10 cellular contexts compared by ENCODE assay signal in the genomic region with DNA sequence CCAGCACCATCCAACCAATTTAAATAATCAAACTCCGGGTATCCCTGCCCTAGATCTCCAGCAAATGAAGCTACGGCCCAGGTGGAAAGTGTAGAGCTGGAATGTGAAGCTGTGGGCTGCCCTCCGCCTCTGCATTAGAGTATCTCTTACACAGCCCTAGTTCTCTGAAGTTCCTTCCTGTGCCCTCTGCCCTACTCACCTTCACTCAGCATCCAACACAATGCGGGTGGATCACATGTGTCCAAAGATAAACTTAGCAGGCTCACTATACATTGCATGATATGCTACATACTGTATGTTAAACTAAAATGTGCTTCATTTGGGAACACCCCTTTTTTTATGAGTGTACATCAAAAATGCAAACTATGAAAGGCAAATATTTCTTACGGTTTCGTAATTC.
DNase-seq lines count a peak whose midpoint lies in the region; ATAC-seq and TF ChIP-seq lines count a peak whose summit lies in the region.
"Had no signal": no experiment of that assay in that cellular context is flagged by ENCODE, and none has a peak within 500 bp of the region (broad histone marks: within the 10 kb centered on the region; RNA-seq: fewer than 3 reads in every experiment).

No MANE protein-coding gene starts in this region.

- no peaks in the 10 kb centered on the region for H3K9me3 ChIP-seq in mucosa of descending colon
- no peaks in the 10 kb centered on the region for H3K9me3 ChIP-seq in right atrium auricular region

- no peaks in the 10 kb centered on the region for H3K27me3 ChIP-seq in right atrium auricular region

- no peak for TF ChIP-seq CTCF in mucosa of descending colon (IDR thresholded peaks at IDR 0.05)
- TF ChIP-seq CTCF in right atrium auricular region (IDR thresholded peaks at IDR 0.05) = no peak

- H3K4me1 ChIP-seq in mucosa of descending colon (ENCODE audit: low read depth) (no peaks in the 10 kb centered on the region), right atrium auricular region (no peaks in the 10 kb centered on the region)

- ATAC-seq in GM18861 (IDR thresholded peaks at IDR 0.05; ENCODE audit: unreplicated experiment) (peak; percentile 5), HG02610 (IDR thresholded peaks at IDR 0.05; ENCODE audit: unreplicated experiment) (peak; percentile 21), SK-N-SH treated with all-trans-retinoic acid at 6 μM for 48 hours (peak; percentile 41), mucosa of descending colon (peak; percentile 64), GM21717 (IDR thresholded peaks at IDR 0.05; ENCODE audit: unreplicated experiment) (no peak)

- no peak overlapping the region for H3K4me3 ChIP-seq in mucosa of descending colon
- H3K4me3 ChIP-seq in right atrium auricular region = no peak overlapping the region

- H3K27ac ChIP-seq in right atrium auricular region = no peak overlapping the region

- no peak for DNase-seq in mucosa of descending colon
- DNase-seq in right atrium auricular region (ENCODE audit: low spot score) = no peak
- DNase-seq in NCI-H2029 (lab: John Stamatoyannopoulos, UW) = no peak
- DNase-seq in SIG-M5 (lab: John Stamatoyannopoulos, UW) = no peak
- DNase-seq: activated gamma-delta T cell, posterior cingulate gyrus had no signal

- H3K36me3 ChIP-seq in mucosa of descending colon (ENCODE audit: low read depth) (no peaks in the 10 kb centered on the region), right atrium auricular region (no peaks in the 10 kb centered on the region)

- intact Hi-C loops in mucosa of descending colon (cut with DNase I, micrococcal nuclease) = no loop called here

TF ChIP-seq in SK-N-SH treated with all-trans-retinoic acid at 6 μM for 48 hours, 23 proteins besides CTCF, POLR2A, EP300 and RAD21:
- TF ChIP-seq, protein P1, sequence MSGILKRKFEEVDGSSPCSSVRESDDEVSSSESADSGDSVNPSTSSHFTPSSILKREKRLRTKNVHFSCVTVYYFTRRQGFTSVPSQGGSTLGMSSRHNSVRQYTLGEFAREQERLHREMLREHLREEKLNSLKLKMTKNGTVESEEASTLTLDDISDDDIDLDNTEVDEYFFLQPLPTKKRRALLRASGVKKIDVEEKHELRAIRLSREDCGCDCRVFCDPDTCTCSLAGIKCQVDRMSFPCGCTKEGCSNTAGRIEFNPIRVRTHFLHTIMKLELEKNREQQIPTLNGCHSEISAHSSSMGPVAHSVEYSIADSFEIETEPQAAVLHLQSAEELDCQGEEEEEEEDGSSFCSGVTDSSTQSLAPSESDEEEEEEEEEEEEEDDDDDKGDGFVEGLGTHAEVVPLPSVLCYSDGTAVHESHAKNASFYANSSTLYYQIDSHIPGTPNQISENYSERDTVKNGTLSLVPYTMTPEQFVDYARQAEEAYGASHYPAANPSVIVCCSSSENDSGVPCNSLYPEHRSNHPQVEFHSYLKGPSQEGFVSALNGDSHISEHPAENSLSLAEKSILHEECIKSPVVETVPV (CRISPR knock-in tag; IDR thresholded peaks at IDR 0.05) = no peak
- TF ChIP-seq, protein P2, sequence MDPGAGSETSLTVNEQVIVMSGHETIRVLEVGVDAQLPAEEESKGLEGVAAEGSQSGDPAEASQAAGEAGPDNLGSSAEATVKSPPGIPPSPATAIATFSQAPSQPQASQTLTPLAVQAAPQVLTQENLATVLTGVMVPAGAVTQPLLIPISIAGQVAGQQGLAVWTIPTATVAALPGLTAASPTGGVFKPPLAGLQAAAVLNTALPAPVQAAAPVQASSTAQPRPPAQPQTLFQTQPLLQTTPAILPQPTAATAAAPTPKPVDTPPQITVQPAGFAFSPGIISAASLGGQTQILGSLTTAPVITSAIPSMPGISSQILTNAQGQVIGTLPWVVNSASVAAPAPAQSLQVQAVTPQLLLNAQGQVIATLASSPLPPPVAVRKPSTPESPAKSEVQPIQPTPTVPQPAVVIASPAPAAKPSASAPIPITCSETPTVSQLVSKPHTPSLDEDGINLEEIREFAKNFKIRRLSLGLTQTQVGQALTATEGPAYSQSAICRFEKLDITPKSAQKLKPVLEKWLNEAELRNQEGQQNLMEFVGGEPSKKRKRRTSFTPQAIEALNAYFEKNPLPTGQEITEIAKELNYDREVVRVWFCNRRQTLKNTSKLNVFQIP (CRISPR knock-in tag; IDR thresholded peaks at IDR 0.05; ENCODE audit: borderline replicate concordance, low read depth) = no peak
- TF ChIP-seq, protein P3, sequence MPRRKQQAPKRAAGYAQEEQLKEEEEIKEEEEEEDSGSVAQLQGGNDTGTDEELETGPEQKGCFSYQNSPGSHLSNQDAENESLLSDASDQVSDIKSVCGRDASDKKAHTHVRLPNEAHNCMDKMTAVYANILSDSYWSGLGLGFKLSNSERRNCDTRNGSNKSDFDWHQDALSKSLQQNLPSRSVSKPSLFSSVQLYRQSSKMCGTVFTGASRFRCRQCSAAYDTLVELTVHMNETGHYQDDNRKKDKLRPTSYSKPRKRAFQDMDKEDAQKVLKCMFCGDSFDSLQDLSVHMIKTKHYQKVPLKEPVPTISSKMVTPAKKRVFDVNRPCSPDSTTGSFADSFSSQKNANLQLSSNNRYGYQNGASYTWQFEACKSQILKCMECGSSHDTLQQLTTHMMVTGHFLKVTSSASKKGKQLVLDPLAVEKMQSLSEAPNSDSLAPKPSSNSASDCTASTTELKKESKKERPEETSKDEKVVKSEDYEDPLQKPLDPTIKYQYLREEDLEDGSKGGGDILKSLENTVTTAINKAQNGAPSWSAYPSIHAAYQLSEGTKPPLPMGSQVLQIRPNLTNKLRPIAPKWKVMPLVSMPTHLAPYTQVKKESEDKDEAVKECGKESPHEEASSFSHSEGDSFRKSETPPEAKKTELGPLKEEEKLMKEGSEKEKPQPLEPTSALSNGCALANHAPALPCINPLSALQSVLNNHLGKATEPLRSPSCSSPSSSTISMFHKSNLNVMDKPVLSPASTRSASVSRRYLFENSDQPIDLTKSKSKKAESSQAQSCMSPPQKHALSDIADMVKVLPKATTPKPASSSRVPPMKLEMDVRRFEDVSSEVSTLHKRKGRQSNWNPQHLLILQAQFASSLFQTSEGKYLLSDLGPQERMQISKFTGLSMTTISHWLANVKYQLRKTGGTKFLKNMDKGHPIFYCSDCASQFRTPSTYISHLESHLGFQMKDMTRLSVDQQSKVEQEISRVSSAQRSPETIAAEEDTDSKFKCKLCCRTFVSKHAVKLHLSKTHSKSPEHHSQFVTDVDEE (CRISPR knock-in tag; IDR thresholded peaks at IDR 0.05) = no peak
